ENCODE assay signal across 8 cellular contexts in genomic region chr18:6219116-6219717, GRCh38.
DNase-seq lines count a peak whose midpoint lies in the region; ATAC-seq, FAIRE-seq and TF ChIP-seq lines count a peak whose summit lies in the region.

No MANE protein-coding gene starts in this region.

- ATAC-seq in omental fat pad (ENCODE audit: low FRiP score): peak; percentile 14

- TF ChIP-seq POLR2A in H54 (IDR thresholded peaks at IDR 0.05; ENCODE audit: low read depth, low read length): no peak

- FAIRE-seq in D721Med (lab: Jason Lieb, UNC) (no peak), H54 (lab: Jason Lieb, UNC) (no peak)

- DNase-seq in D721Med (ENCODE audit: insufficient read length, low spot score) (no peak), H54 (ENCODE audit: insufficient read length, low spot score) (peak; percentile 33), OCI-M1 (lab: John Stamatoyannopoulos, UW) (peak; percentile 56), fibroblast of mammary gland (ENCODE audit: low read depth) (peak; percentile 57), omental fat pad (ENCODE audit: low spot score) (no peak), GOT3 (lab: John Stamatoyannopoulos, UW) (no peak), NCI-H2227 (lab: John Stamatoyannopoulos, UW; ENCODE audit: unreplicated experiment) (no peak), activated T-cell treated with anti-CD3 and anti-CD28 coated beads for 4 hours (no peak)

- TF ChIP-seq CTCF in D721Med (IDR thresholded peaks at IDR 0.05; ENCODE audit: insufficient read depth, missing control alignments) (peak; percentile 81), fibroblast of mammary gland (conservative IDR thresholded peaks at IDR 0.05; ENCODE audit: control insufficient read depth, insufficient read depth, low read depth, low read length) (peak; percentile 78), omental fat pad (IDR thresholded peaks at IDR 0.05) (no peak)

- no peak overlapping the region for H3K4me3 ChIP-seq in fibroblast of mammary gland (ENCODE audit: control insufficient read depth, low read depth, low read length)

Comparison
In these comparisons a context has a peak if more than half of its experiments do, and no peak if none do; other contexts are left out.
1. DNase-seq: peak in H54 (single experiment), OCI-M1 (single experiment) and fibroblast of mammary gland (single experiment); none in D721Med (single experiment), omental fat pad (single experiment), GOT3 (single experiment), NCI-H2227 (single experiment) and activated T-cell treated with anti-CD3 and anti-CD28 coated beads for 4 hours (single experiment).
2. CTCF ChIP-seq: peak in D721Med (single experiment) and fibroblast of mammary gland (single experiment); none in omental fat pad (0 of 3).